1 cellular context compared by ENCODE assay signal in genomic region chr12:121579981-121580868, GRCh38.
TF ChIP-seq lines count a peak whose summit lies in the region.

No MANE protein-coding gene starts in this region.

TF ChIP-seq in HepG2, 621 proteins besides CTCF, POLR2A, EP300 and RAD21 (continues in another document):
- no peak for TF ChIP-seq ZNF710 (CRISPR knock-in tag; IDR thresholded peaks at IDR 0.05; ENCODE audit: borderline replicate concordance)
- no peak for TF ChIP-seq DZIP1 (CRISPR knock-in tag; IDR thresholded peaks at IDR 0.05)
- no peak for TF ChIP-seq SALL2 (CRISPR knock-in tag; IDR thresholded peaks at IDR 0.05)
- TF ChIP-seq SAFB2 (CRISPR knock-in tag; IDR thresholded peaks at IDR 0.05; ENCODE audit: borderline replicate concordance, low read depth) = no peak
- no peak for TF ChIP-seq ZSCAN25 (CRISPR knock-in tag; IDR thresholded peaks at IDR 0.05)
- TF ChIP-seq ZNF562 (CRISPR knock-in tag; IDR thresholded peaks at IDR 0.05; ENCODE audit: borderline replicate concordance) = no peak
- TF ChIP-seq ZNF512B (CRISPR knock-in tag; IDR thresholded peaks at IDR 0.05; ENCODE audit: borderline replicate concordance) = no peak
- TF ChIP-seq GMEB2 (CRISPR knock-in tag; IDR thresholded peaks at IDR 0.05; ENCODE audit: low read depth) = no peak
- TF ChIP-seq TEF (CRISPR knock-in tag; IDR thresholded peaks at IDR 0.05) = no peak
- no peak for TF ChIP-seq ADNP (CRISPR knock-in tag; IDR thresholded peaks at IDR 0.05)
- no peak for TF ChIP-seq ZNF251 (CRISPR knock-in tag; IDR thresholded peaks at IDR 0.05)
- TF ChIP-seq ZEB1 (IDR thresholded peaks at IDR 0.05; ENCODE audit: insufficient replicate concordance, low read depth) = no peak
- TF ChIP-seq POLR2AphosphoS5 (IDR thresholded peaks at IDR 0.05; ENCODE audit: low read depth, low read length) = no peak
- no peak for TF ChIP-seq SP4 (CRISPR knock-in tag; IDR thresholded peaks at IDR 0.05)
- no peak for TF ChIP-seq REST (IDR thresholded peaks at IDR 0.05; ENCODE audit: borderline replicate concordance in 1 of 2, low read depth in 1 of 2, low read length in 2 of 2)
- TF ChIP-seq THAP9 (CRISPR knock-in tag; IDR thresholded peaks at IDR 0.05; ENCODE audit: borderline replicate concordance) = no peak
- TF ChIP-seq ZNF891 (CRISPR knock-in tag; IDR thresholded peaks at IDR 0.05) = no peak
- TF ChIP-seq ARNT2 (CRISPR knock-in tag; IDR thresholded peaks at IDR 0.05; ENCODE audit: low read depth) = no peak
- TF ChIP-seq MYNN (CRISPR knock-in tag; IDR thresholded peaks at IDR 0.05; ENCODE audit: low read depth) = no peak
- TF ChIP-seq ZNF766 (CRISPR knock-in tag; IDR thresholded peaks at IDR 0.05; ENCODE audit: borderline replicate concordance) = no peak
- TF ChIP-seq ZNF337 (CRISPR knock-in tag; IDR thresholded peaks at IDR 0.05; ENCODE audit: borderline replicate concordance, low read depth) = no peak
- TF ChIP-seq ZKSCAN1 (IDR thresholded peaks at IDR 0.05; ENCODE audit: low read length) = no peak
- no peak for TF ChIP-seq ZNF367 (CRISPR knock-in tag; IDR thresholded peaks at IDR 0.05; ENCODE audit: borderline replicate concordance)
- TF ChIP-seq ZBTB4 (CRISPR knock-in tag; IDR thresholded peaks at IDR 0.05; ENCODE audit: borderline replicate concordance) = no peak
- no peak for TF ChIP-seq E2F5 (CRISPR knock-in tag; conservative IDR thresholded peaks at IDR 0.05)
- TF ChIP-seq TFE3 (CRISPR knock-in tag; IDR thresholded peaks at IDR 0.05) = peak; percentile 41; the same call in 1 of the 2 replicates
- no peak for TF ChIP-seq XBP1 (CRISPR knock-in tag; IDR thresholded peaks at IDR 0.05)
- TF ChIP-seq ZNF550 (CRISPR knock-in tag; IDR thresholded peaks at IDR 0.05; ENCODE audit: borderline replicate concordance) = no peak
- no peak for TF ChIP-seq SP2 (CRISPR knock-in tag; IDR thresholded peaks at IDR 0.05)
- TF ChIP-seq FOXJ3 (CRISPR knock-in tag; IDR thresholded peaks at IDR 0.05; ENCODE audit: borderline replicate concordance) = no peak
- no peak for TF ChIP-seq HHEX (CRISPR knock-in tag; IDR thresholded peaks at IDR 0.05)
- TF ChIP-seq NFIC (IDR thresholded peaks at IDR 0.05; ENCODE audit: low read length) = no peak
- no peak for TF ChIP-seq ZNF619 (CRISPR knock-in tag; IDR thresholded peaks at IDR 0.05)
- TF ChIP-seq SIN3A (IDR thresholded peaks at IDR 0.05; ENCODE audit: borderline replicate concordance, low read depth, low read length) = 0 out of 2 replicates have a peak, but pooled peaks have one; percentile 16
- TF ChIP-seq SSRP1 (CRISPR knock-in tag; IDR thresholded peaks at IDR 0.05) = no peak
- TF ChIP-seq MAF1 (CRISPR knock-in tag; IDR thresholded peaks at IDR 0.05; ENCODE audit: borderline replicate concordance) = no peak
- no peak for TF ChIP-seq ZNF782 (CRISPR knock-in tag; IDR thresholded peaks at IDR 0.05; ENCODE audit: borderline replicate concordance)
